Comparison of ENCODE assay signal across 2 cellular contexts in the genomic region with DNA sequence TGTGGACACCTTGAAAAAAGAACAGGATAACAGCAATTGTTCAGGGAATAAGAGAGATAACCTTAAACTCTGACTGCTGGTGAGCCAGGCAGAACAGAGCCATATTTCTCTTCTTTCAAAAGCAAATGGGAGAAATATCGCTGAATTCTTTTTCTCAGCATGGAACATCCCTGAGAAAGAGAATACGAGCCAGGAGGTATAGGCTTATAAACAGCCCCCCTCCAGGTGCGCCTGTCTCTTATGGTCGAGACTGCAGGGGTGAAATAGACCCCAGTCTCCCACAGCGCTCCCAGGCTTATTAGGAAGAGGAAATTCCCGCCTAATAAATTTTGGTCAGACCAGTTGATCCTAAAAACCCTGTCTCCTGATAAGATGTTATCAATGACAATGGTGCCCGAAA.
TF ChIP-seq lines count a peak whose summit lies in the region.

No MANE protein-coding gene starts in this region.

TF ChIP-seq in GM23338, 12 proteins besides CTCF, POLR2A, EP300 and RAD21:
- TF ChIP-seq, protein P1, sequence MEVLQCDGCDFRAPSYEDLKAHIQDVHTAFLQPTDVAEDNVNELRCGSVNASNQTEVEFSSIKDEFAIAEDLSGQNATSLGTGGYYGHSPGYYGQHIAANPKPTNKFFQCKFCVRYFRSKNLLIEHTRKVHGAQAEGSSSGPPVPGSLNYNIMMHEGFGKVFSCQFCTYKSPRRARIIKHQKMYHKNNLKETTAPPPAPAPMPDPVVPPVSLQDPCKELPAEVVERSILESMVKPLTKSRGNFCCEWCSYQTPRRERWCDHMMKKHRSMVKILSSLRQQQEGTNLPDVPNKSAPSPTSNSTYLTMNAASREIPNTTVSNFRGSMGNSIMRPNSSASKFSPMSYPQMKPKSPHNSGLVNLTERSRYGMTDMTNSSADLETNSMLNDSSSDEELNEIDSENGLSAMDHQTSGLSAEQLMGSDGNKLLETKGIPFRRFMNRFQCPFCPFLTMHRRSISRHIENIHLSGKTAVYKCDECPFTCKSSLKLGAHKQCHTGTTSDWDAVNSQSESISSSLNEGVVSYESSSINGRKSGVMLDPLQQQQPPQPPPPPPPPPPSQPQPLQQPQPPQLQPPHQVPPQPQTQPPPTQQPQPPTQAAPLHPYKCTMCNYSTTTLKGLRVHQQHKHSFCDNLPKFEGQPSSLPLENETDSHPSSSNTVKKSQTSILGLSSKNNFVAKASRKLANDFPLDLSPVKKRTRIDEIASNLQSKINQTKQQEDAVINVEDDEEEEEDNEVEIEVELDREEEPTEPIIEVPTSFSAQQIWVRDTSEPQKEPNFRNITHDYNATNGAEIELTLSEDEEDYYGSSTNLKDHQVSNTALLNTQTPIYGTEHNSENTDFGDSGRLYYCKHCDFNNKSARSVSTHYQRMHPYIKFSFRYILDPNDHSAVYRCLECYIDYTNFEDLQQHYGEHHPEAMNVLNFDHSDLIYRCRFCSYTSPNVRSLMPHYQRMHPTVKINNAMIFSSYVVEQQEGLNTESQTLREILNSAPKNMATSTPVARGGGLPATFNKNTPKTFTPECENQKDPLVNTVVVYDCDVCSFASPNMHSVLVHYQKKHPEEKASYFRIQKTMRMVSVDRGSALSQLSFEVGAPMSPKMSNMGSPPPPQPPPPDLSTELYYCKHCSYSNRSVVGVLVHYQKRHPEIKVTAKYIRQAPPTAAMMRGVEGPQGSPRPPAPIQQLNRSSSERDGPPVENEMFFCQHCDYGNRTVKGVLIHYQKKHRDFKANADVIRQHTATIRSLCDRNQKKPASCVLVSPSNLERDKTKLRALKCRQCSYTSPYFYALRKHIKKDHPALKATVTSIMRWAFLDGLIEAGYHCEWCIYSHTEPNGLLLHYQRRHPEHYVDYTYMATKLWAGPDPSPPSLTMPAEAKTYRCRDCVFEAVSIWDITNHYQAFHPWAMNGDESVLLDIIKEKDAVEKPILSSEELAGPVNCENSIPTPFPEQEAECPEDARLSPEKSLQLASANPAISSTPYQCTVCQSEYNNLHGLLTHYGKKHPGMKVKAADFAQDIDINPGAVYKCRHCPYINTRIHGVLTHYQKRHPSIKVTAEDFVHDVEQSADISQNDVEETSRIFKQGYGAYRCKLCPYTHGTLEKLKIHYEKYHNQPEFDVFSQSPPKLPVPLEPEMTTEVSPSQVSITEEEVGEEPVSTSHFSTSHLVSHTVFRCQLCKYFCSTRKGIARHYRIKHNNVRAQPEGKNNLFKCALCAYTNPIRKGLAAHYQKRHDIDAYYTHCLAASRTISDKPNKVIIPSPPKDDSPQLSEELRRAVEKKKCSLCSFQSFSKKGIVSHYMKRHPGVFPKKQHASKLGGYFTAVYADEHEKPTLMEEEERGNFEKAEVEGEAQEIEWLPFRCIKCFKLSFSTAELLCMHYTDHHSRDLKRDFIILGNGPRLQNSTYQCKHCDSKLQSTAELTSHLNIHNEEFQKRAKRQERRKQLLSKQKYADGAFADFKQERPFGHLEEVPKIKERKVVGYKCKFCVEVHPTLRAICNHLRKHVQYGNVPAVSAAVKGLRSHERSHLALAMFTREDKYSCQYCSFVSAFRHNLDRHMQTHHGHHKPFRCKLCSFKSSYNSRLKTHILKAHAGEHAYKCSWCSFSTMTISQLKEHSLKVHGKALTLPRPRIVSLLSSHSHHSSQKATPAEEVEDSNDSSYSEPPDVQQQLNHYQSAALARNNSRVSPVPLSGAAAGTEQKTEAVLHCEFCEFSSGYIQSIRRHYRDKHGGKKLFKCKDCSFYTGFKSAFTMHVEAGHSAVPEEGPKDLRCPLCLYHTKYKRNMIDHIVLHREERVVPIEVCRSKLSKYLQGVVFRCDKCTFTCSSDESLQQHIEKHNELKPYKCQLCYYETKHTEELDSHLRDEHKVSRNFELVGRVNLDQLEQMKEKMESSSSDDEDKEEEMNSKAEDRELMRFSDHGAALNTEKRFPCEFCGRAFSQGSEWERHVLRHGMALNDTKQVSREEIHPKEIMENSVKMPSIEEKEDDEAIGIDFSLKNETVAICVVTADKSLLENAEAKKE (CRISPR knock-in tag; IDR thresholded peaks at IDR 0.05): 0 out of 2 replicates have a peak, but pooled peaks have one; percentile 10
- TF ChIP-seq NANOG (IDR thresholded peaks at IDR 0.05; ENCODE audit: borderline replicate concordance): peak; percentile 20; the same call in 1 of the 2 replicates

TF ChIP-seq in WTC11, 78 proteins besides CTCF, POLR2A, EP300 and RAD21:
- TF ChIP-seq ZNF423 (CRISPR knock-in tag; IDR thresholded peaks at IDR 0.05): peak; percentile 98
- TF ChIP-seq, protein P2, sequence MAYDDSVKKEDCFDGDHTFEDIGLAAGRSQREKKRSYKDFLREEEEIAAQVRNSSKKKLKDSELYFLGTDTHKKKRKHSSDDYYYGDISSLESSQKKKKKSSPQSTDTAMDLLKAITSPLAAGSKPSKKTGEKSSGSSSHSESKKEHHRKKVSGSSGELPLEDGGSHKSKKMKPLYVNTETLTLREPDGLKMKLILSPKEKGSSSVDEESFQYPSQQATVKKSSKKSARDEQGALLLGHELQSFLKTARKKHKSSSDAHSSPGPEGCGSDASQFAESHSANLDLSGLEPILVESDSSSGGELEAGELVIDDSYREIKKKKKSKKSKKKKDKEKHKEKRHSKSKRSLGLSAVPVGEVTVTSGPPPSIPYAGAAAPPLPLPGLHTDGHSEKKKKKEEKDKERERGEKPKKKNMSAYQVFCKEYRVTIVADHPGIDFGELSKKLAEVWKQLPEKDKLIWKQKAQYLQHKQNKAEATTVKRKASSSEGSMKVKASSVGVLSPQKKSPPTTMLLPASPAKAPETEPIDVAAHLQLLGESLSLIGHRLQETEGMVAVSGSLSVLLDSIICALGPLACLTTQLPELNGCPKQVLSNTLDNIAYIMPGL (CRISPR knock-in tag; IDR thresholded peaks at IDR 0.05): 0 out of 2 replicates have a peak, but pooled peaks have one; percentile 27
TF ChIP-seq in WTC11: peak in this region for 2; not testable (repeated sequence) for 76.
